ENCODE assay signal across 8 cellular contexts in the genomic region with DNA sequence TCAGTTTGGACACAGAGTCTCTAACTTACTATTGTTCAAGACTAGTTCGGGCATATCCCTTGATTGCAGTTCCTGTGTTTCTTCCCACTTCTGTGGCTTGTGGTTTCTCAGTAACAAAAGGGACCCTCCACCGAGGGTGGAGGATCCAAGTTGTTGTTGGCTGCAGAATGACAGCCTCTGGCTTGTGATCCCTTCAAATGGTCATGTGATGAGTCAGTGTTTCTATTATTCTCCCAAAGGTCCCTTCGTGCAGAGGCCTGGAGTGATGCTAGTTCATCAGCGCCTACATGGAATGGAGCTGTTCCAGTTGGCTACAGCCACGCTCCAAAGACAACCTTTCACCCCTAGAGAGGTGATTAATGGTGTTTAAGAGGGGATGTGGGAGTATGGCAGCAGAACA. TPM values are rescaled to one million over a fixed set of nuclear protein-coding genes. Genes with fewer than 3 reads are reported as not detected.
DNase-seq lines count a peak whose midpoint lies in the region; FAIRE-seq and TF ChIP-seq lines count a peak whose summit lies in the region.

No MANE protein-coding gene starts in this region.

- H3K27ac Mint-ChIP-seq in activated naive CD4-positive, alpha-beta T cell treated with anti-CD3 and anti-CD28 coated beads, Interleukin-2, amount 50 U/mL, for 24 hours, result peak overlapping the region; percentile 9
- H3K27ac Mint-ChIP-seq in astrocyte (ENCODE audit: unreplicated experiment), result peak overlapping the region; percentile 82

- H3K36me3 ChIP-seq in astrocyte (ENCODE audit: insufficient read depth, low read length) (peaks cover 32% of the 10 kb centered on the region), kidney (ENCODE audit: control insufficient read depth in 1 of 2, insufficient read depth in 2 of 2, low read length in 2 of 2) (peaks cover 22 to 35% of the 10 kb centered on the region in 2 donors), BE2C (peaks cover 11% of the 10 kb centered on the region), esophagus muscularis mucosa (peaks cover 31 to 47% (median 41%) of the 10 kb centered on the region in 4 donors)

- no peak overlapping the region for H2AFZ ChIP-seq in astrocyte (ENCODE audit: low read depth, low read length)

- H3K79me2 ChIP-seq in astrocyte (ENCODE audit: insufficient read depth, low read length), result no peaks in the 10 kb centered on the region

- peaks cover 48% of the 10 kb centered on the region for H3K4me1 ChIP-seq in astrocyte (ENCODE audit: insufficient read depth, low read length)
- H3K4me1 ChIP-seq in kidney (ENCODE audit: control insufficient read depth in 1 of 2, insufficient read depth in 1 of 2, low read depth in 1 of 2, low read length in 2 of 2), result peaks cover 0 to 8% of the 10 kb centered on the region in 2 donors
- no peaks in the 10 kb centered on the region for H3K4me1 ChIP-seq in BE2C
- H3K4me1 ChIP-seq in esophagus muscularis mucosa, result peaks cover 35 to 43% (median 42%) of the 10 kb centered on the region in 4 donors

- no peaks in the 10 kb centered on the region for H3K9me3 Mint-ChIP-seq in activated naive CD4-positive, alpha-beta T cell treated with anti-CD3 and anti-CD28 coated beads, Interleukin-2, amount 50 U/mL, for 24 hours
- H3K9me3 Mint-ChIP-seq in astrocyte (ENCODE audit: unreplicated experiment), result no peaks in the 10 kb centered on the region

- intact Hi-C loops in kidney (cut with DNase I) (no loop called here), esophagus muscularis mucosa (cut with DNase I) (no loop called here)

- peak; percentile 91 for FAIRE-seq in astrocyte (lab: Jason Lieb, UNC)
- FAIRE-seq in kidney (lab: Jason Lieb, UNC), result no peak
- FAIRE-seq in urothelium cell line (lab: Jason Lieb, UNC), result no peak

- H3K27ac ChIP-seq in astrocyte (ENCODE audit: low read depth, low read length), result peak overlapping the region; percentile 68
- no peak overlapping the region for H3K27ac ChIP-seq in kidney (ENCODE audit: low read depth in 2 of 2, low read length in 2 of 2)
- H3K27ac ChIP-seq in esophagus muscularis mucosa (replicated peaks in 1 of 4), result peak overlapping the region in 2 of 4 donors; percentile 16 to 37

- DNase-seq in activated naive CD4-positive, alpha-beta T cell treated with Interleukin-2 at 50 U/mL for 16 hours, result no peak
- DNase-seq in astrocyte (ENCODE audit: low read depth), result peak; percentile 99
- DNase-seq in kidney, result peak; percentile 53
- peak; percentile 85 for DNase-seq in urothelium cell line (ENCODE audit: low spot score)
- DNase-seq in BE2C, result no peak
- no peak for DNase-seq in RPMI8226
- DNase-seq in esophagus muscularis mucosa (ENCODE audit: extremely low spot score), result no peak

- WGBS in esophagus muscularis mucosa, result 16% methylated on average over 5 of the region's 5 CpGs

- peak overlapping the region; percentile 43 for H3K4me3 Mint-ChIP-seq in activated naive CD4-positive, alpha-beta T cell treated with anti-CD3 and anti-CD28 coated beads, Interleukin-2, amount 50 U/mL, for 24 hours
- H3K4me3 Mint-ChIP-seq in astrocyte (ENCODE audit: unreplicated experiment), result peak overlapping the region; percentile 51

- H3K9ac ChIP-seq in astrocyte (ENCODE audit: low read length) (peak overlapping the region; percentile 26), kidney (ENCODE audit: low read length in 2 of 2) (no peak overlapping the region)

- TF ChIP-seq EP300 in esophagus muscularis mucosa (IDR thresholded peaks at IDR 0.05), result no peak

- H3K27me3 Mint-ChIP-seq in activated naive CD4-positive, alpha-beta T cell treated with anti-CD3 and anti-CD28 coated beads, Interleukin-2, amount 50 U/mL, for 24 hours, result peaks cover 2% of the 10 kb centered on the region
- peaks cover 5% of the 10 kb centered on the region for H3K27me3 Mint-ChIP-seq in astrocyte (ENCODE audit: low read depth, unreplicated experiment)

- peaks cover 77% of the 10 kb centered on the region for H4K20me1 ChIP-seq in astrocyte (ENCODE audit: insufficient read depth, low read length)

- no peak overlapping the region for H3K4me3 ChIP-seq in astrocyte (ENCODE audit: insufficient read depth, low read depth, low read length)
- H3K4me3 ChIP-seq in kidney (ENCODE audit: low read length in 2 of 2), result no peak overlapping the region
- no peak overlapping the region for H3K4me3 ChIP-seq in BE2C (ENCODE audit: low read depth, low read length)
- no peak overlapping the region for H3K4me3 ChIP-seq in esophagus muscularis mucosa

- H3K9me3 ChIP-seq in astrocyte (ENCODE audit: insufficient read depth, low read depth, low read length) (no peaks in the 10 kb centered on the region), kidney (ENCODE audit: control insufficient read depth in 1 of 2, low read length in 2 of 2) (no peaks in the 10 kb centered on the region), BE2C (no peaks in the 10 kb centered on the region), esophagus muscularis mucosa (no peaks in the 10 kb centered on the region)

- H3K27me3 ChIP-seq in astrocyte (ENCODE audit: insufficient read depth, low read length) (peaks cover 18% of the 10 kb centered on the region), BE2C (no peaks in the 10 kb centered on the region), esophagus muscularis mucosa (peaks cover 0 to 30% (median 7%) of the 10 kb centered on the region in 4 donors)

- TF ChIP-seq CTCF in astrocyte (IDR thresholded peaks at IDR 0.05; ENCODE audit: insufficient read depth, low read depth, low read length) (no peak), kidney (IDR thresholded peaks at IDR 0.05; ENCODE audit: borderline replicate concordance, extremely low read depth, insufficient read depth) (no peak), BE2C (IDR thresholded peaks at IDR 0.05; ENCODE audit: low read depth, low read length) (no peak), esophagus muscularis mucosa (IDR thresholded peaks at IDR 0.05) (no peak)

- TF ChIP-seq POLR2A in esophagus muscularis mucosa (IDR thresholded peaks at IDR 0.05; ENCODE audit: low read depth), result no peak

- peaks cover 17% of the 10 kb centered on the region for H3K36me3 Mint-ChIP-seq in activated naive CD4-positive, alpha-beta T cell treated with anti-CD3 and anti-CD28 coated beads, Interleukin-2, amount 50 U/mL, for 24 hours
- H3K36me3 Mint-ChIP-seq in astrocyte (ENCODE audit: low read depth, unreplicated experiment), result peaks cover 24% of the 10 kb centered on the region

- H3K4me1 Mint-ChIP-seq in activated naive CD4-positive, alpha-beta T cell treated with anti-CD3 and anti-CD28 coated beads, Interleukin-2, amount 50 U/mL, for 24 hours, result peaks cover 43% of the 10 kb centered on the region
- peaks cover 33% of the 10 kb centered on the region for H3K4me1 Mint-ChIP-seq in astrocyte (ENCODE audit: low read depth, unreplicated experiment)

- H3K4me2 ChIP-seq in astrocyte (ENCODE audit: low read length), result peak overlapping the region; percentile 65

RNA-seq across cellular contexts. Expression of gene VWCE, which starts 2.6 kb away (rescaled TPM):
- total RNA-seq in astrocyte (12.2 and 17.7 TPM in 2 replicates), kidney (1.2 TPM), esophagus muscularis mucosa (1 to 10 TPM in 1 of 4 donors, under 1 TPM in 3; 0.32 to 1.4 (median 0.58) TPM)
- polyA plus RNA-seq in kidney (ENCODE audit: insufficient read depth, low read depth, low replicate concordance), result 0.32 TPM
- 0.80 TPM for polyA plus RNA-seq in BE2C (2012; ENCODE audit: insufficient read depth, insufficient read length, low read depth)

RNA-seq across cellular contexts. Expression of gene DDB1, which starts 35.2 kb away (rescaled TPM):
- total RNA-seq in astrocyte, result 222 and 251 TPM in 2 replicates
- total RNA-seq in kidney, result 185 TPM
- polyA plus RNA-seq in kidney (ENCODE audit: insufficient read depth, low read depth, low replicate concordance), result 131 TPM
- 95.8 TPM for polyA plus RNA-seq in BE2C (2012; ENCODE audit: insufficient read depth, insufficient read length, low read depth)
- 100 to 1,000 TPM; 102 to 164 (median 118) TPM for total RNA-seq in esophagus muscularis mucosa

RNA-seq across cellular contexts. Expression of gene TKFC, which starts 35.3 kb away (rescaled TPM):
- 23.8 and 23.9 TPM in 2 replicates for total RNA-seq in astrocyte
- 64.6 TPM for total RNA-seq in kidney
- polyA plus RNA-seq in kidney (ENCODE audit: insufficient read depth, low read depth, low replicate concordance), result 107 TPM
- 53.8 TPM for polyA plus RNA-seq in BE2C (2012; ENCODE audit: insufficient read depth, insufficient read length, low read depth)
- 10 to 100 TPM; 12.9 to 24.2 (median 14.8) TPM for total RNA-seq in esophagus muscularis mucosa

RNA-seq across cellular contexts. Expression of gene PGA5, which starts 56.8 kb away (rescaled TPM):
- total RNA-seq in astrocyte, result 0.79 and 1.4 TPM in 2 replicates
- total RNA-seq in kidney, result 0.35 TPM
- not detected for polyA plus RNA-seq in kidney (ENCODE audit: insufficient read depth, low read depth, low replicate concordance)
- polyA plus RNA-seq in BE2C (2012; ENCODE audit: insufficient read depth, insufficient read length, low read depth), result not detected
- total RNA-seq in esophagus muscularis mucosa, result under 1 TPM in 1 of 4 donors, not detected in 3; 0.86 TPM

Comparison
In these comparisons a context has a peak if more than half of its experiments do, and no peak if none do; other contexts are left out.
1. DNase-seq: peak in astrocyte (single experiment), kidney (single experiment) and urothelium cell line (single experiment); none in activated naive CD4-positive, alpha-beta T cell treated with Interleukin-2 at 50 U/mL for 16 hours (single experiment), BE2C (single experiment), RPMI8226 (single experiment) and esophagus muscularis mucosa (single experiment).